In genomic region chr3:44968447-44968858, GRCh38 we compare ENCODE assay signal across 1 cellular context.
TF ChIP-seq lines count a peak whose summit lies in the region.

No MANE protein-coding gene starts in this region.

TF ChIP-seq in HEK293, 187 proteins besides CTCF, POLR2A, EP300 and RAD21:
- peak; percentile 80 for TF ChIP-seq PRDM10 (tag by site-specific recombination; IDR thresholded peaks at IDR 0.05)
- TF ChIP-seq HOXA7 (CRISPR knock-in tag; IDR thresholded peaks at IDR 0.05; ENCODE audit: borderline replicate concordance), result no peak
